Comparison of ENCODE assay signal across 21 cellular contexts in genomic region chr1:48036693-48037386, GRCh38. TPM values are rescaled to one million over a fixed set of nuclear protein-coding genes. Genes with fewer than 3 reads are reported as not detected.
DNase-seq lines count a peak whose midpoint lies in the region; ATAC-seq and TF ChIP-seq lines count a peak whose summit lies in the region.
"Had no signal": no experiment of that assay in that cellular context is flagged by ENCODE, and none has a peak within 500 bp of the region (broad histone marks: within the 10 kb centered on the region; RNA-seq: fewer than 3 reads in every experiment).

No MANE protein-coding gene starts in this region.

- no peaks in the 10 kb centered on the region for H3K36me3 ChIP-seq in adipocyte (ENCODE audit: control insufficient read depth, insufficient read depth, low read length, severe bottlenecking)
- H3K36me3 ChIP-seq: neutrophil, right lobe of liver, thoracic aorta had no signal

- no peak for TF ChIP-seq CTCF in HFF-Myc (IDR thresholded peaks at IDR 0.05; ENCODE audit: low read depth, low read length, missing control alignments)

- peaks cover 10% of the 10 kb centered on the region for H3K4me1 ChIP-seq in adipocyte (ENCODE audit: control insufficient read depth, insufficient read depth, low read length)
- H3K4me1 ChIP-seq: right lobe of liver had no signal

- H3K4me3 ChIP-seq in HFF-Myc (replicated peaks; ENCODE audit: low read depth, low read length) (no peak overlapping the region), adipocyte (ENCODE audit: low read length) (no peak overlapping the region), skeletal muscle cell (ENCODE audit: low read depth, low read length) (no peak overlapping the region)
- H3K4me3 ChIP-seq: right lobe of liver, thoracic aorta had no signal

- no peak for ATAC-seq in Right ventricle myocardium inferior
- no peak for ATAC-seq in GM21447 (IDR thresholded peaks at IDR 0.05; ENCODE audit: unreplicated experiment)
- ATAC-seq in GM21528 (IDR thresholded peaks at IDR 0.05; ENCODE audit: low FRiP score, unreplicated experiment): no peak
- ATAC-seq: activated CD8-positive, alpha-beta T cell treated with anti-CD3 and anti-CD28 coated beads, Interleukin-2, amount 10 ng/mL, durations not matched to agents 7 days and 5 days; right lobe of liver had no signal

- DNase-seq in HFF-Myc (ENCODE audit: extremely low read depth, low read depth): peak; percentile 33
- DNase-seq in adipocyte (ENCODE audit: low read depth): peak; percentile 24
- peak; percentile 83 for DNase-seq in glomerular visceral epithelial cell (ENCODE audit: extremely low spot score)
- DNase-seq in skeletal muscle cell (ENCODE audit: low read depth): peak; percentile 39
- DNase-seq in Right ventricle myocardium inferior (ENCODE audit: missing footprints): no peak
- DNase-seq: activated CD8-positive, alpha-beta T cell treated with anti-CD3 and anti-CD28 coated beads, Interleukin-2, amount 10 ng/mL, durations not matched to agents 7 days and 5 days; C1 segment of cervical spinal cord; cerebellar nuclear complex; DMS153; glutamatergic neuron; midbrain; NCI-H1048; NCI-H82; right lobe of liver; stimulated activated CD4-positive, alpha-beta T cell treated with anti-CD3 and anti-CD28 coated beads, Interleukin-4, amount 100 ng/mL, for 1 hour; stimulated activated CD8-positive, alpha-beta memory T cell treated with anti-CD3 and anti-CD28 coated beads, Interleukin-4, amount 100 ng/mL, for 48 hours had no signal

- intact Hi-C loops in Right ventricle myocardium inferior (cut with DNase I): no loop called here

- no peaks in the 10 kb centered on the region for H3K9me3 ChIP-seq in adipocyte (ENCODE audit: control insufficient read depth, low read length)
- H3K9me3 ChIP-seq: neutrophil, right lobe of liver, thoracic aorta had no signal

- H3K9ac ChIP-seq in adipocyte (ENCODE audit: low read length): no peak overlapping the region

- H3K27me3 ChIP-seq in adipocyte (replicated peaks; ENCODE audit: control insufficient read depth, insufficient read depth, low read length): peaks cover 17% of the 10 kb centered on the region
- H3K27me3 ChIP-seq: right lobe of liver had no signal

RNA-seq across cellular contexts. Expression of gene TRABD2B, which starts 39.7 kb away (rescaled TPM):
- 0.57 TPM for total RNA-seq in Right ventricle myocardium inferior
- total RNA-seq: activated CD8-positive, alpha-beta T cell treated with anti-CD3 and anti-CD28 coated beads, Interleukin-2, amount 10 ng/mL, durations not matched to agents 7 days and 5 days; activated T-helper 1 cell treated with anti-CD3 and anti-CD28 coated beads, Interleukin-12 subunit alpha, Interleukin-12 subunit beta, Interleukin-2, Interleukin-4 antibody, amounts not matched to agents 30 ng/mL and 10 ng/mL and 1 ng/mL, durations not matched to agents 14 hours and 24 hours and 36 hours had no signal
